9 cellular contexts compared by ENCODE assay signal in the genomic region with DNA sequence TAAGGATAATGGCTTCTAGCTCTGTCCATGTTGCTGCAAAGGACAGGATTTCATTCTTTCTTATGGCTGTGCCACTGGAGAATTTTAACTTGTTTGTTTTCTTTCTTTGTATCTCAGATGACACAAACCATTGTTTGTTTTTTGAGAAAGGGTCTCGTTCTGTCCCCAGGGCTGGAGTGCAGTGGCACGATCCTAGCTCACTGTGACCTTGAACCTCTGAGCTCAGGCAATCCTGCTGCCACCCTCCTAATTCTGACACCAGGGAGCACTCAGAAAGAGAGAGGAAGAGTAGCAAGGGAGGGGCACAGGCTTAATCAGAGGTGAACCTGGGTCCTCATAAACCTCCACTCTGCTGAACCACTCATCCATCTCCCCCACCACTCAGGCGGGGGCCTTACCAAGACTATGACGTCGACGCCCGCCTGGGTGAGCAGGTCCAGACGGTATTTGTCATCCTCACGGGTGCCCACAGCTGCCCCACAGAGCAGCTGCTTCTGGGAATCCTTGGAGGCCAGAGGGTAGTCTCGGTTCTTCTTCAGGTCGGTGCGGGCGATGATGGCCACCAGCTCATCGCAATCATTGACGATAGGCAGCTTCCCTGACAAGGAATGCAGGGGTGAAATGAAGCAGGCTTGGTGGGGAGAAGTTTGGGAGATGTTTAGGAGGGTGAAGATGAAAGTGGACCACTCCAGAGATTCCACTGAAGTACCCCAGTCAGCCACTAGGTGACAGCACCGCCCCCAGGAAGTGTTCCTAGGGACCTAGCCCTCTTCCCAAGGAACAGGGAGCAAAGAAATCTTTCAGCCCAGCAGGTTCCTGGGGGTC. TPM values are rescaled to one million over a fixed set of nuclear protein-coding genes. Genes with fewer than 3 reads are reported as not detected.
DNase-seq lines count a peak whose midpoint lies in the region; ATAC-seq and TF ChIP-seq lines count a peak whose summit lies in the region.
"Had no signal": no experiment of that assay in that cellular context is flagged by ENCODE, and none has a peak within 500 bp of the region (broad histone marks: within the 10 kb centered on the region; RNA-seq: fewer than 3 reads in every experiment).

No MANE protein-coding gene starts in this region.

- peak; percentile 90 for TF ChIP-seq CTCF in psoas muscle (IDR thresholded peaks at IDR 0.05)

- no peaks in the 10 kb centered on the region for H3K4me1 ChIP-seq in psoas muscle

- H3K4me1 Mint-ChIP-seq in activated T-helper 17 cell treated with anti-CD3 and anti-CD28 coated beads, Interleukin-2, amount 50 U/mL, for 72 hours, result peaks cover 4% of the 10 kb centered on the region

- no peaks in the 10 kb centered on the region for H3K9me3 ChIP-seq in psoas muscle

- H3K27me3 ChIP-seq in psoas muscle (ENCODE audit: insufficient read depth in 3 of 3, low read length in 2 of 3), result no peaks in the 10 kb centered on the region

- no peak overlapping the region for H3K4me3 Mint-ChIP-seq in activated T-helper 17 cell treated with anti-CD3 and anti-CD28 coated beads, Interleukin-2, amount 50 U/mL, for 72 hours

- intact Hi-C loops in head of caudate nucleus (cut with DNase I) (no loop called here), psoas muscle (cut with DNase I) (loop anchor here in 1 of 2 donors (1.0 kb wide), 1 partner anchor 28 kb away; no protein-coding TSS in a partner anchor)

- no peaks in the 10 kb centered on the region for H3K9me3 Mint-ChIP-seq in activated T-helper 17 cell treated with anti-CD3 and anti-CD28 coated beads, Interleukin-2, amount 50 U/mL, for 72 hours

- H3K27ac ChIP-seq in psoas muscle, result no peak overlapping the region

- no peaks in the 10 kb centered on the region for H3K27me3 Mint-ChIP-seq in activated T-helper 17 cell treated with anti-CD3 and anti-CD28 coated beads, Interleukin-2, amount 50 U/mL, for 72 hours

- ATAC-seq in activated T-helper 17 cell treated with anti-CD3 and anti-CD28 coated beads, Interleukin-2, amount 50 U/mL, for 72 hours (replicated peaks), result peak; percentile 60
- ATAC-seq in psoas muscle (peak; percentile 72 to 87 (median 80)), GM18520 (IDR thresholded peaks at IDR 0.05; ENCODE audit: unreplicated experiment) (no peak)

- no peak overlapping the region for H3K27ac Mint-ChIP-seq in activated T-helper 17 cell treated with anti-CD3 and anti-CD28 coated beads, Interleukin-2, amount 50 U/mL, for 72 hours

- H3K4me3 ChIP-seq in psoas muscle, result no peak overlapping the region

- H3K36me3 Mint-ChIP-seq in activated T-helper 17 cell treated with anti-CD3 and anti-CD28 coated beads, Interleukin-2, amount 50 U/mL, for 72 hours (ENCODE audit: low read depth), result peaks cover 75% of the 10 kb centered on the region

- DNase-seq in A172 (ENCODE audit: low spot score) (peak; percentile 38), GM03348 (ENCODE audit: low spot score) (peak; percentile 82), NCI-H1694 treated with DMSO at 0.1 percent for 48 hours (lab: John Stamatoyannopoulos, UW) (peak; percentile 22), head of caudate nucleus (peak in 41 of 42 donors; percentile 48 to 91 (median 74)), psoas muscle (peak; percentile 49 to 75), GDM1 (lab: John Stamatoyannopoulos, UW) (no peak)

- 60 to 73% (median 66%) methylated on average over 16 of the region's 16 CpGs for WGBS in psoas muscle, 3 donors

- H3K36me3 ChIP-seq in psoas muscle (ENCODE audit: insufficient read depth in 1 of 2, low read depth in 1 of 2), result peaks cover 0 to 55% of the 10 kb centered on the region in 2 donors

RNA-seq across cellular contexts. Expression of a gene that starts 11.6 kb away (rescaled TPM):
- total RNA-seq in A172 (2014; rRNA removed; shearing (Covaris generic)), result 77.8 and 78.1 TPM in 2 replicates
- total RNA-seq in activated T-helper 17 cell treated with anti-CD3 and anti-CD28 coated beads, Interleukin-2, amount 50 U/mL, for 72 hours, result 10 to 100 TPM; 62.7 to 95.6 TPM
- total RNA-seq in psoas muscle, result 10 to 100 TPM in 1 of 4 donors, 1 to 10 TPM in 3; 6.2 to 10.3 (median 8.6) TPM
- 1 to 10 TPM; 5.6 to 8.8 (median 6.2) TPM for polyA plus RNA-seq in psoas muscle

RNA-seq across cellular contexts. Expression of a gene that starts 36.7 kb away (rescaled TPM):
- total RNA-seq in A172 (2014; rRNA removed; shearing (Covaris generic)), result 0.10 and 1.6 TPM in 2 replicates
- under 1 TPM; 0.13 to 0.45 TPM for total RNA-seq in activated T-helper 17 cell treated with anti-CD3 and anti-CD28 coated beads, Interleukin-2, amount 50 U/mL, for 72 hours
- 10 to 100 TPM in 2 of 4 donors, 1 to 10 TPM in 2; 2.0 to 27.7 (median 8.1) TPM for total RNA-seq in psoas muscle
- 1 to 10 TPM in 2 of 3 donors, under 1 TPM in 1; 0.87 to 3.5 (median 3.0) TPM for polyA plus RNA-seq in psoas muscle
- total RNA-seq: dermis microvascular lymphatic vessel endothelial cell had no signal

RNA-seq across cellular contexts. Expression of a gene that starts 54.5 kb away (rescaled TPM):
- 15.8 and 19.3 TPM in 2 replicates for total RNA-seq in A172 (2014; rRNA removed; shearing (Covaris generic))
- 10 to 100 TPM; 30.4 to 46.6 TPM for total RNA-seq in activated T-helper 17 cell treated with anti-CD3 and anti-CD28 coated beads, Interleukin-2, amount 50 U/mL, for 72 hours
- total RNA-seq in psoas muscle, result 10 to 100 TPM; 22.8 to 33.4 (median 28.7) TPM
- 10 to 100 TPM; 26.0 to 45.0 (median 38.2) TPM for polyA plus RNA-seq in psoas muscle

RNA-seq across cellular contexts. Expression of a gene that starts 57.5 kb away (rescaled TPM):
- total RNA-seq in A172 (2014; rRNA removed; shearing (Covaris generic)), result 9.3 and 18.2 TPM in 2 replicates
- 1,000 to 10,000 TPM in 1 of 2 donors, 10 to 100 TPM in 1; 72.9 to 1,213 TPM for total RNA-seq in activated T-helper 17 cell treated with anti-CD3 and anti-CD28 coated beads, Interleukin-2, amount 50 U/mL, for 72 hours
- 1 to 10 TPM; 1.9 to 6.0 (median 2.8) TPM for total RNA-seq in psoas muscle
- polyA plus RNA-seq in psoas muscle, result 1 to 10 TPM; 4.1 to 9.7 (median 8.5) TPM
